Comparison of ENCODE assay signal across 1 cellular context in genomic region chr15:64095795-64096485, GRCh38.
TF ChIP-seq lines count a peak whose summit lies in the region.

Gene SNX1, plus strand, starts transcription at chr15:64095982. Its CDS starts 32 bp downstream, at chr15:64096014.

TF ChIP-seq in GM12878, 131 proteins besides CTCF, POLR2A, EP300 and RAD21 (continued from another document):
- TF ChIP-seq TAF1 (IDR thresholded peaks at IDR 0.05; ENCODE audit: borderline replicate concordance, low read depth, low read length): peak; percentile 98
- TF ChIP-seq ZBTB33 (IDR thresholded peaks at IDR 0.05): no peak
- TF ChIP-seq ZNF622 (IDR thresholded peaks at IDR 0.05): no peak
- TF ChIP-seq MYB (IDR thresholded peaks at IDR 0.05; ENCODE audit: borderline replicate concordance, low read depth, low read length): peak; percentile 50; the same call in 1 of the 2 replicates
- no peak; the same call in 1 of the 2 replicates for TF ChIP-seq MTA2 (IDR thresholded peaks at IDR 0.05; ENCODE audit: low read depth)
- no peak for TF ChIP-seq SUPT20H (IDR thresholded peaks at IDR 0.05; ENCODE audit: borderline replicate concordance, control insufficient read depth, low read depth, low read length)
- peak; percentile 77; the same call in 1 of the 2 replicates for TF ChIP-seq ZNF207 (IDR thresholded peaks at IDR 0.05; ENCODE audit: borderline replicate concordance)
- peak; percentile 62; the same call in 1 of the 2 replicates for TF ChIP-seq GATAD2B (conservative IDR thresholded peaks at IDR 0.05; ENCODE audit: low read depth)
- TF ChIP-seq STAT1 (conservative IDR thresholded peaks at IDR 0.05): no peak; the same call in 1 of the 2 replicates
- 0 out of 2 replicates have a peak, but pooled peaks have one; percentile 70 for TF ChIP-seq RCOR1 (conservative IDR thresholded peaks at IDR 0.05; ENCODE audit: low read depth, low read length)
- TF ChIP-seq ZBTB11 (CRISPR knock-in tag; IDR thresholded peaks at IDR 0.05): no peak
- TF ChIP-seq SPI1 (IDR thresholded peaks at IDR 0.05; ENCODE audit: borderline replicate concordance, insufficient read depth, low read depth, low read length): no peak
- peak; percentile 50 for TF ChIP-seq MEF2B (IDR thresholded peaks at IDR 0.05; ENCODE audit: partially characterized antibody, poor library complexity, severe bottlenecking)
- TF ChIP-seq REST (IDR thresholded peaks at IDR 0.05; ENCODE audit: low read depth, low read length): peak; percentile 77
- no peak for TF ChIP-seq ZNF274 (IDR thresholded peaks at IDR 0.05; ENCODE audit: insufficient read depth, insufficient read length)
- peak; percentile 97 for TF ChIP-seq RELB (IDR thresholded peaks at IDR 0.05; ENCODE audit: low read depth)
- peak; percentile 87 for TF ChIP-seq IKZF1 (conservative IDR thresholded peaks at IDR 0.05)
- peak; percentile 58 for TF ChIP-seq SMAD5 (IDR thresholded peaks at IDR 0.05; ENCODE audit: low read depth)
- TF ChIP-seq RFX5 (IDR thresholded peaks at IDR 0.05; ENCODE audit: low read depth, low read length): peak; percentile 45; the same call in 1 of the 2 replicates
- 0 out of 2 replicates have a peak, but pooled peaks have one; percentile 42 for TF ChIP-seq EED (IDR thresholded peaks at IDR 0.05; ENCODE audit: low read depth)
- TF ChIP-seq ASH2L (IDR thresholded peaks at IDR 0.05; ENCODE audit: borderline replicate concordance, low read depth): peak; percentile 94; the same call in 1 of the 2 replicates
- TF ChIP-seq NFYA (IDR thresholded peaks at IDR 0.05; ENCODE audit: borderline replicate concordance, low read depth, low read length): no peak
- peak; percentile 88 for TF ChIP-seq POLR2AphosphoS2 (IDR thresholded peaks at IDR 0.05; ENCODE audit: low read depth, low read length)
- peak; percentile 75; the same call in 1 of the 2 replicates for TF ChIP-seq TCF12 (IDR thresholded peaks at IDR 0.05; ENCODE audit: low read depth, low read length)
- TF ChIP-seq USF2 (IDR thresholded peaks at IDR 0.05; ENCODE audit: borderline replicate concordance, low read depth, low read length): no peak; the same call in 1 of the 2 replicates
- 0 out of 2 replicates have a peak, but pooled peaks have one; percentile 51 for TF ChIP-seq MEF2A (IDR thresholded peaks at IDR 0.05; ENCODE audit: insufficient read depth, low read depth, low read length)
- TF ChIP-seq CHD2 (IDR thresholded peaks at IDR 0.05; ENCODE audit: borderline replicate concordance, low read depth, low read length): no peak
- TF ChIP-seq HSF1 (IDR thresholded peaks at IDR 0.05; ENCODE audit: low read depth, low read length): 0 out of 2 replicates have a peak, but pooled peaks have one; percentile 65
- TF ChIP-seq ATF7 (IDR thresholded peaks at IDR 0.05; ENCODE audit: low read depth): peak; percentile 55; the same call in 1 of the 2 replicates
- TF ChIP-seq ELK1 (IDR thresholded peaks at IDR 0.05; ENCODE audit: low read depth, low read length): peak; percentile 94
- TF ChIP-seq CEBPB (IDR thresholded peaks at IDR 0.05; ENCODE audit: borderline replicate concordance in 1 of 2, low read depth in 2 of 2, low read length in 2 of 2): no peak
- TF ChIP-seq NBN (IDR thresholded peaks at IDR 0.05): peak; percentile 92
- peak; percentile 100 for TF ChIP-seq TARDBP (IDR thresholded peaks at IDR 0.05; ENCODE audit: borderline replicate concordance)
- peak; percentile 54; the same call in 1 of the 2 replicates for TF ChIP-seq HDGF (IDR thresholded peaks at IDR 0.05)
- TF ChIP-seq BRCA1 (IDR thresholded peaks at IDR 0.05; ENCODE audit: low read depth, low read length): no peak
- peak; percentile 84; the same call in 1 of the 2 replicates for TF ChIP-seq RB1 (IDR thresholded peaks at IDR 0.05; ENCODE audit: borderline replicate concordance)
- no peak for TF ChIP-seq NFXL1 (IDR thresholded peaks at IDR 0.05; ENCODE audit: borderline replicate concordance)
- peak; percentile 62 for TF ChIP-seq RELA (IDR thresholded peaks at IDR 0.05; ENCODE audit: borderline replicate concordance, partially characterized antibody)
- TF ChIP-seq KLF5 (IDR thresholded peaks at IDR 0.05; ENCODE audit: partially characterized antibody): no peak
- TF ChIP-seq ATF3 (IDR thresholded peaks at IDR 0.05; ENCODE audit: borderline replicate concordance, extremely low read depth, low read depth, low read length): peak; percentile 24; the same call in 1 of the 2 replicates
